1 cellular context compared by ENCODE assay signal in genomic region chr1:145927073-145927886, GRCh38.
TF ChIP-seq lines count a peak whose summit lies in the region.

RBM8A (minus strand) TSS chr1:145927484; CDS start chr1:145927426, 58 bp downstream.

TF ChIP-seq in GM12878, 131 proteins besides CTCF, POLR2A, EP300 and RAD21 (continued from another document):
- no peak for TF ChIP-seq USF2 (IDR thresholded peaks at IDR 0.05; ENCODE audit: borderline replicate concordance, low read depth, low read length)
- peak; percentile 90 for TF ChIP-seq POLR2AphosphoS2 (IDR thresholded peaks at IDR 0.05; ENCODE audit: low read depth, low read length)
TF ChIP-seq in GM12878: peak in this region for 69.
